Comparison of ENCODE assay signal across 11 cellular contexts in the genomic region with DNA sequence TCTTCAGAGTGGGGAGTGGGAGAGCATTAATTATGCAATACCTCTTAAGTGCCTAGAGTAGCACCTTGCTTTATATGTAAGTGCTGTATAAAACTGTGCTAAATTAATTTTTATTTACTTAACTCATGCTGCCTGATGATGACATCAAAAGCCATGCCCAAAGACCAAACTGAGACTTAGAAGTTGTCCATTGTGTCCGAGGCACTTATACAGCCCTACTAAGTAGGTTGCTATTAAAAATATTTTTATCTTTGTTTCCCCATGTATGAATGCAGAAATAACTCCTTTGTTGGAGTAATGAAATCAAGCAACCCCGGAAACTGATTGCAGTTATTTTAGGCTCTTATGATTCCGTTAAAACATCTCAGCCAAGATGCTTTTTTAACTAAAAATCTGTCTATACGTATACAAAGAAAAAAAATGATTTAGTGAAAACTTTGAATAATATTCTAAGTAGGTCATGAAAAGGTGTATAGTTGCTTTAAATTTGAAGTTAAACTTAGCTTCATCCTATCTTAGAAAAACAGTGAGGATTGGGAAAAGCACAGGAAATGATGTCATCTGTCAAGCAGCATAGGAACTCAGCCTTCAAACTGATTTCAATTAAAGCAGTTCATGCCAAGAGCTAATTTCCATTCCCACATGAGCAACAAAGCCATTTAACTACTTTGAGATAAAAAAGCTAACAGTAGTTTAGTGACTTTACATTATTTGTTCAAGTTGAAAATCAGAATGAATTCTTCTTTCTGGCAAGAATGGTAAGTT. TPM values are rescaled to one million over a fixed set of nuclear protein-coding genes. Genes with fewer than 3 reads are reported as not detected.
DNase-seq lines count a peak whose midpoint lies in the region; ATAC-seq and TF ChIP-seq lines count a peak whose summit lies in the region.
"Had no signal": no experiment of that assay in that cellular context is flagged by ENCODE, and none has a peak within 500 bp of the region (broad histone marks: within the 10 kb centered on the region; RNA-seq: fewer than 3 reads in every experiment).

No MANE protein-coding gene starts in this region.

- H3K9me3 Mint-ChIP-seq in activated CD4-positive, alpha-beta memory T cell treated with anti-CD3 and anti-CD28 coated beads, Interleukin-2, amount 10 ng/mL, durations not matched to agents 7 days and 5 days: no peaks in the 10 kb centered on the region

- no peaks in the 10 kb centered on the region for H3K9me2 ChIP-seq in MM.1S (replicated peaks; ENCODE audit: insufficient read depth, low read length)

- CTCF ChIA-PET in activated CD4-positive, alpha-beta memory T cell treated with anti-CD3 and anti-CD28 coated beads, Interleukin-2, amount 10 ng/mL, durations not matched to agents 7 days and 5 days (lab: Charles Lee): no interaction called here

- H3F3A ChIP-seq in MM.1S (ENCODE audit: insufficient read depth, low read length): no peaks in the 10 kb centered on the region

- H2AFZ ChIP-seq in MM.1S (ENCODE audit: low read length): no peak overlapping the region

- H3K4me1 Mint-ChIP-seq in activated CD4-positive, alpha-beta memory T cell treated with anti-CD3 and anti-CD28 coated beads, Interleukin-2, amount 10 ng/mL, durations not matched to agents 7 days and 5 days: no peaks in the 10 kb centered on the region
- H3K4me1 Mint-ChIP-seq: activated CD4-positive, alpha-beta T cell treated with anti-CD3 and anti-CD28 coated beads for 36 hours; stimulated activated memory B cell treated with anti-CD40 and anti-IgM and Interleukin-4, amounts not matched to agents 10 μg/mL and 1 μg/mL and 100 μg/mL, for 72 hours had no signal

- TF ChIP-seq CTCF in MM.1S (IDR thresholded peaks at IDR 0.05; ENCODE audit: low read length): no peak
- no peak for TF ChIP-seq CTCF in tibial artery (IDR thresholded peaks at IDR 0.05)

- H3K4me2 ChIP-seq in MM.1S (ENCODE audit: low read depth, low read length): peak overlapping the region; percentile 39; the same call in 1 of the 2 replicates

- H3K27ac ChIP-seq in MM.1S (ENCODE audit: low read length): peak overlapping the region; percentile 26; the same call in 1 of the 2 replicates
- peak overlapping the region; percentile 43 to 48 for H3K27ac ChIP-seq in tibial artery

- H3K36me3 Mint-ChIP-seq in activated CD4-positive, alpha-beta memory T cell treated with anti-CD3 and anti-CD28 coated beads, Interleukin-2, amount 10 ng/mL, durations not matched to agents 7 days and 5 days (ENCODE audit: low read depth): no peaks in the 10 kb centered on the region
- H3K36me3 Mint-ChIP-seq: stimulated activated memory B cell treated with anti-CD40 and anti-IgM and Interleukin-4, amounts not matched to agents 10 μg/mL and 1 μg/mL and 100 μg/mL, for 72 hours had no signal

- no peak overlapping the region for H3K4me3 Mint-ChIP-seq in activated CD4-positive, alpha-beta memory T cell treated with anti-CD3 and anti-CD28 coated beads, Interleukin-2, amount 10 ng/mL, durations not matched to agents 7 days and 5 days
- H3K4me3 Mint-ChIP-seq: activated CD4-positive, alpha-beta T cell treated with anti-CD3 and anti-CD28 coated beads for 36 hours; stimulated activated memory B cell treated with anti-CD40 and anti-IgM and Interleukin-4, amounts not matched to agents 10 μg/mL and 1 μg/mL and 100 μg/mL, for 72 hours had no signal

- H3K79me2 ChIP-seq in MM.1S (ENCODE audit: low read length): no peaks in the 10 kb centered on the region

- H3K27ac Mint-ChIP-seq in activated CD4-positive, alpha-beta memory T cell treated with anti-CD3 and anti-CD28 coated beads, Interleukin-2, amount 10 ng/mL, durations not matched to agents 7 days and 5 days: no peak overlapping the region
- H3K27ac Mint-ChIP-seq: activated CD4-positive, alpha-beta T cell treated with anti-CD3 and anti-CD28 coated beads for 36 hours; stimulated activated memory B cell treated with anti-CD40 and anti-IgM and Interleukin-4, amounts not matched to agents 10 μg/mL and 1 μg/mL and 100 μg/mL, for 72 hours had no signal

- POLR2A ChIA-PET in activated CD4-positive, alpha-beta memory T cell treated with anti-CD3 and anti-CD28 coated beads, Interleukin-2, amount 10 ng/mL, durations not matched to agents 7 days and 5 days (lab: Charles Lee): no interaction called here

- ATAC-seq in HG02798 (IDR thresholded peaks at IDR 0.05; ENCODE audit: poor library complexity, unreplicated experiment): no peak
- ATAC-seq: activated CD4-positive, alpha-beta T cell treated with anti-CD3 and anti-CD28 coated beads for 36 hours; stimulated activated memory B cell treated with anti-CD40 and anti-IgM and Interleukin-4, amounts not matched to agents 10 μg/mL and 1 μg/mL and 100 μg/mL, for 72 hours had no signal

- H3K9me3 ChIP-seq in MM.1S (replicated peaks; ENCODE audit: insufficient read depth, low read length) (no peaks in the 10 kb centered on the region), tibial artery (no peaks in the 10 kb centered on the region)
- H3K9me3 ChIP-seq: adrenal gland had no signal

- H3K27me3 Mint-ChIP-seq in activated CD4-positive, alpha-beta memory T cell treated with anti-CD3 and anti-CD28 coated beads, Interleukin-2, amount 10 ng/mL, durations not matched to agents 7 days and 5 days: peaks cover 8% of the 10 kb centered on the region
- H3K27me3 Mint-ChIP-seq: stimulated activated memory B cell treated with anti-CD40 and anti-IgM and Interleukin-4, amounts not matched to agents 10 μg/mL and 1 μg/mL and 100 μg/mL, for 72 hours had no signal

- H3K36me3 ChIP-seq in MM.1S (replicated peaks; ENCODE audit: insufficient read depth, low read length) (no peaks in the 10 kb centered on the region), tibial artery (peaks cover 9 to 14% (median 13%) of the 10 kb centered on the region in 3 donors)
- H3K36me3 ChIP-seq: adrenal gland had no signal

- no peak overlapping the region for H3K9ac ChIP-seq in MM.1S (ENCODE audit: low read length)

- intact Hi-C loops in tibial artery (cut with DNase I; ENCODE audit: low total_unique reads): no loop called here

- H4K20me1 ChIP-seq in MM.1S (ENCODE audit: insufficient read depth, low read length): no peaks in the 10 kb centered on the region

- no peaks in the 10 kb centered on the region for H3K27me3 ChIP-seq in MM.1S (replicated peaks; ENCODE audit: insufficient read depth, low read length)
- H3K27me3 ChIP-seq in tibial artery: no peaks in the 10 kb centered on the region
- H3K27me3 ChIP-seq: adrenal gland had no signal

- no peak for DNase-seq in MM.1S
- peak; percentile 65 for DNase-seq in dedifferentiated amniotic fluid mesenchymal stem cell (ENCODE audit: extremely low spot score)
- DNase-seq in left kidney (ENCODE audit: low read depth, low spot score): peak; percentile 42
- no peak for DNase-seq in tibial artery
- no peak for DNase-seq in activated CD4-positive, alpha-beta memory T cell treated with anti-CD3 and anti-CD28 coated beads, Interleukin-2, amount 10 ng/mL, durations not matched to agents 7 days and 5 days
- no peak for DNase-seq in 8988T
- DNase-seq: activated CD4-positive, alpha-beta T cell treated with anti-CD3 and anti-CD28 coated beads for 36 hours; adrenal gland; hypothalamus had no signal

- H3K4me1 ChIP-seq in MM.1S (ENCODE audit: low read length): peaks cover 14% of the 10 kb centered on the region; the same call in 1 of the 2 replicates
- H3K4me1 ChIP-seq in tibial artery: peaks cover 0 to 43% (median 6%) of the 10 kb centered on the region in 4 donors

- no peak overlapping the region for H3K4me3 ChIP-seq in MM.1S (ENCODE audit: low read length)
- H3K4me3 ChIP-seq in tibial artery: peak overlapping the region in 1 of 2 donors; percentile 14
- H3K4me3 ChIP-seq: adrenal gland had no signal

RNA-seq across cellular contexts. Expression of a gene that starts 43.0 kb away (rescaled TPM):
- total RNA-seq in activated CD4-positive, alpha-beta memory T cell treated with anti-CD3 and anti-CD28 coated beads, Interleukin-2, amount 10 ng/mL, durations not matched to agents 7 days and 5 days: 1 to 10 TPM; 1.3 to 1.7 TPM

Comparison
In these comparisons a context has a peak if more than half of its experiments do, and no peak if none do; other contexts are left out.
1. DNase-seq: peak in dedifferentiated amniotic fluid mesenchymal stem cell (single experiment) and left kidney (single experiment); none in MM.1S (single experiment), tibial artery (0 of 2), activated CD4-positive, alpha-beta memory T cell treated with anti-CD3 and anti-CD28 coated beads, Interleukin-2, amount 10 ng/mL, durations not matched to agents 7 days and 5 days (single experiment) and 8988T (single experiment).